In genomic region chr17:49742256-49742655, GRCh38 we compare ENCODE assay signal across 10 cellular contexts. TPM values are rescaled to one million over a fixed set of nuclear protein-coding genes. Genes with fewer than 3 reads are reported as not detected.
A peak's percentile ranks its signal among the peaks of the same experiment; 100 is the strongest.
DNase-seq lines count a peak whose midpoint lies in the region; ATAC-seq and TF ChIP-seq lines count a peak whose summit lies in the region.
"Had no signal": no experiment of that assay in that cellular context is flagged by ENCODE, and none has a peak within 500 bp of the region (broad histone marks: within the 10 kb centered on the region; RNA-seq: fewer than 3 reads in every experiment).

No MANE protein-coding gene starts in this region.

- no peak for DNase-seq in activated T-cell treated with anti-CD3 and anti-CD28 coated beads, Interleukin-2, amount 50 U/mL, for 72 hours
- no peak for DNase-seq in activated T-cell treated with anti-CD3 and anti-CD28 coated beads, Interleukin-2, amount 50 U/mL, for 48 hours
- DNase-seq in WERI-Rb-1, result no peak
- DNase-seq in right cardiac atrium, result no peak
- DNase-seq in tibial nerve (ENCODE audit: low spot score in 2 of 2), result no peak
- no peak for DNase-seq in ecto neural progenitor cell (ENCODE audit: low spot score)
- no peak for DNase-seq in glomerular visceral epithelial cell (ENCODE audit: extremely low spot score)
- no peak for DNase-seq in effector CD8-positive, alpha-beta T cell (lab: John Stamatoyannopoulos, UW)
- DNase-seq: activated naive CD4-positive, alpha-beta T cell; stimulated activated CD4-positive, alpha-beta T cell treated with anti-CD3 and anti-CD28 coated beads, Interleukin-4, amount 100 ng/mL, for 4 hours had no signal

- H3K4me1 ChIP-seq in right cardiac atrium (ENCODE audit: control insufficient read depth, insufficient read depth, low read length), result peaks cover 27% of the 10 kb centered on the region
- H3K4me1 ChIP-seq in tibial nerve, result peaks cover 0 to 60% (median 39%) of the 10 kb centered on the region in 4 donors

- no peak overlapping the region for H3K4me3 ChIP-seq in WERI-Rb-1 (ENCODE audit: low read depth, low read length)
- no peak overlapping the region for H3K4me3 ChIP-seq in right cardiac atrium (ENCODE audit: low read length)
- no peak overlapping the region for H3K4me3 ChIP-seq in tibial nerve

- H3K27me3 ChIP-seq in WERI-Rb-1 (ENCODE audit: insufficient read depth, low read depth, severe bottlenecking) (no peaks in the 10 kb centered on the region), right cardiac atrium (ENCODE audit: control insufficient read depth, insufficient read depth) (no peaks in the 10 kb centered on the region), tibial nerve (no peaks in the 10 kb centered on the region)

- H3K9me3 Mint-ChIP-seq in activated T-cell treated with anti-CD3 and anti-CD28 coated beads, Interleukin-2, amount 50 U/mL, for 72 hours, result no peaks in the 10 kb centered on the region

- intact Hi-C loops in right cardiac atrium (cut with DNase I), result no loop called here

- H3K27me3 Mint-ChIP-seq in activated T-cell treated with anti-CD3 and anti-CD28 coated beads, Interleukin-2, amount 50 U/mL, for 72 hours (ENCODE audit: low read depth), result no peaks in the 10 kb centered on the region

- 9% methylated on average over 1 of the region's 1 CpG for WGBS in right cardiac atrium
- WGBS in tibial nerve, 2 donors, result 18 to 19% methylated on average over 1 of the region's 1 CpG

- H3K4me3 Mint-ChIP-seq in activated T-cell treated with anti-CD3 and anti-CD28 coated beads, Interleukin-2, amount 50 U/mL, for 72 hours, result peak overlapping the region; percentile 86 to 96

- H3K36me3 ChIP-seq in WERI-Rb-1, result peaks cover 4% of the 10 kb centered on the region
- no peaks in the 10 kb centered on the region for H3K36me3 ChIP-seq in tibial nerve

- H3K27ac Mint-ChIP-seq in activated T-cell treated with anti-CD3 and anti-CD28 coated beads, Interleukin-2, amount 50 U/mL, for 72 hours, result peak overlapping the region; percentile 97

- no peak for TF ChIP-seq POLR2A in tibial nerve (IDR thresholded peaks at IDR 0.05)

- TF ChIP-seq EP300 in tibial nerve (IDR thresholded peaks at IDR 0.05), result peak in 1 of 2 donors; percentile 43

- no peaks in the 10 kb centered on the region for H3K9me3 ChIP-seq in WERI-Rb-1 (ENCODE audit: severe bottlenecking)
- no peaks in the 10 kb centered on the region for H3K9me3 ChIP-seq in right cardiac atrium (ENCODE audit: control insufficient read depth, low read length)
- no peaks in the 10 kb centered on the region for H3K9me3 ChIP-seq in tibial nerve

- no peak for TF ChIP-seq CTCF in WERI-Rb-1 (IDR thresholded peaks at IDR 0.05; ENCODE audit: low read depth, low read length)
- no peak for TF ChIP-seq CTCF in tibial nerve (IDR thresholded peaks at IDR 0.05)

- peaks cover 2 to 6% of the 10 kb centered on the region in 2 donors for H3K36me3 Mint-ChIP-seq in activated T-cell treated with anti-CD3 and anti-CD28 coated beads, Interleukin-2, amount 50 U/mL, for 72 hours (ENCODE audit: insufficient read depth in 2 of 2)

- H3K27ac ChIP-seq in WERI-Rb-1 (peak overlapping the region; percentile 78), right cardiac atrium (ENCODE audit: low read length) (no peak overlapping the region), tibial nerve (peak overlapping the region in 3 of 4 donors; percentile 56 to 80 (median 73))

- peaks cover 84% of the 10 kb centered on the region for H3K4me1 Mint-ChIP-seq in activated T-cell treated with anti-CD3 and anti-CD28 coated beads, Interleukin-2, amount 50 U/mL, for 72 hours (ENCODE audit: low read depth)

- no peak for ATAC-seq in activated T-cell treated with anti-CD3 and anti-CD28 coated beads, Interleukin-2, amount 50 U/mL, for 72 hours (replicated peaks in 1 of 2)
- ATAC-seq in right cardiac atrium, result peak; percentile 32 to 50

RNA-seq across cellular contexts. Expression of gene FAM117A, which starts 21.7 kb away (rescaled TPM):
- 10 to 100 TPM; 19.5 to 29.3 TPM for total RNA-seq in activated T-cell treated with anti-CD3 and anti-CD28 coated beads, Interleukin-2, amount 50 U/mL, for 72 hours
- total RNA-seq in right cardiac atrium, result 10 to 100 TPM in 3 of 4 donors, 1 to 10 TPM in 1; 9.9 to 22.8 (median 17.5) TPM
- 16.9 TPM for polyA plus RNA-seq in right cardiac atrium
- total RNA-seq in tibial nerve, result 10 to 100 TPM; 12.9 to 23.1 (median 18.3) TPM

RNA-seq across cellular contexts. Expression of gene SLC35B1, which starts 34.5 kb away (rescaled TPM):
- total RNA-seq in activated T-cell treated with anti-CD3 and anti-CD28 coated beads, Interleukin-2, amount 50 U/mL, for 72 hours, result 10 to 100 TPM; 62.6 to 73.9 TPM
- 10 to 100 TPM; 48.6 to 75.5 (median 56.2) TPM for total RNA-seq in right cardiac atrium
- polyA plus RNA-seq in right cardiac atrium, result 56.1 TPM
- 10 to 100 TPM; 29.6 to 46.5 (median 42.8) TPM for total RNA-seq in tibial nerve

RNA-seq across cellular contexts. Expression of gene KAT7, which starts 46.2 kb away (rescaled TPM):
- 10 to 100 TPM; 83.9 to 85.9 TPM for total RNA-seq in activated T-cell treated with anti-CD3 and anti-CD28 coated beads, Interleukin-2, amount 50 U/mL, for 72 hours
- total RNA-seq in right cardiac atrium (10 to 100 TPM; 55.8 to 68.2 (median 57.2) TPM), tibial nerve (10 to 100 TPM; 31.6 to 45.6 (median 42.0) TPM)
- polyA plus RNA-seq in right cardiac atrium, result 17.5 TPM

Comparison
In these comparisons a context has a peak if more than half of its experiments do, and no peak if none do; other contexts are left out.
1. ATAC-seq: peak in right cardiac atrium (2 of 2); none in activated T-cell treated with anti-CD3 and anti-CD28 coated beads, Interleukin-2, amount 50 U/mL, for 72 hours (0 of 2).